Comparison of ENCODE assay signal across 1 cellular context in the genomic region with DNA sequence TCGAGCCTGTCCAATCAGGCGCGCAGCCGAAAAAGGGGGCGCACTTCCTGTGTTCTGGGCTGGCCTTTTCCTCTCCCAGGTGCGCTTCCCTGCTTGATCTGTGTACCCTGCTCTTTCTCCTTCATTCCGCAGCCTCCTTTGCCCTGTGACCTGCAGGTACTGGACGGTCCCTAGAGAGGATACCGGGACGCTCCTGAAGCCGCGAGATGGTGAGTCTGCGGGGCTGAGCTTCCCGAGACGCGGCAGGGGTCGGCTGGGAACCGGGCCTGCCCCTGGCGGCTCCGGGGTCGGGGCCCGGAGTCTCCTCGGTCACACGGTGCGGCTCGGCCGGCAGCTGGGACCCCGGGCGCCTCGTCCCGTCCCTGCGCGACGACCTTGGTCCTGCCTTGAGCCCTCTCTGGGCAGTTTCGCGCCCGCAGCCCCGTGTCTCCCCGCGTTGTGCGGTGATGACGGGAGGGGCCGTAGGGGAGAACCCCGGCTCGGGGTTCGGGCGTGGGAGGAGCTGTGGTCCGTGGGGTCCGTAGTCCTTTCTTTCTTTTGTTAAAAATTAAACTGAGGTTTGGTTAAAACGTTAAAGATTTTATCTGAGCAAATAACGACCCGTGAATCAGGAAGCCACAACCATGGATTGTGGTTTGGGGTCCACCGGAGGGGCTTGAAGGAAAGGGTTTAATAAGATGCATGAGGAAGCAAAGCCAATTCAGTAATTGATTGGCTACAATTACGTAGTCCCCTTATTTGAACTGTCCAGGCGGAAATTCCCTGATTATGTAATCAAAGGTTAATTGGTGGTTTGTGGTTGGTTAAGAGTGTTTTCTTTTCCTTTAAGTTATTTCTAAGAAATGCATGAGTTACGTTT.
TF ChIP-seq lines count a peak whose summit lies in the region.

No MANE protein-coding gene starts in this region.

TF ChIP-seq in H1, 55 proteins besides CTCF, POLR2A, EP300 and RAD21 (continued from another document):
- TF ChIP-seq, protein P1, sequence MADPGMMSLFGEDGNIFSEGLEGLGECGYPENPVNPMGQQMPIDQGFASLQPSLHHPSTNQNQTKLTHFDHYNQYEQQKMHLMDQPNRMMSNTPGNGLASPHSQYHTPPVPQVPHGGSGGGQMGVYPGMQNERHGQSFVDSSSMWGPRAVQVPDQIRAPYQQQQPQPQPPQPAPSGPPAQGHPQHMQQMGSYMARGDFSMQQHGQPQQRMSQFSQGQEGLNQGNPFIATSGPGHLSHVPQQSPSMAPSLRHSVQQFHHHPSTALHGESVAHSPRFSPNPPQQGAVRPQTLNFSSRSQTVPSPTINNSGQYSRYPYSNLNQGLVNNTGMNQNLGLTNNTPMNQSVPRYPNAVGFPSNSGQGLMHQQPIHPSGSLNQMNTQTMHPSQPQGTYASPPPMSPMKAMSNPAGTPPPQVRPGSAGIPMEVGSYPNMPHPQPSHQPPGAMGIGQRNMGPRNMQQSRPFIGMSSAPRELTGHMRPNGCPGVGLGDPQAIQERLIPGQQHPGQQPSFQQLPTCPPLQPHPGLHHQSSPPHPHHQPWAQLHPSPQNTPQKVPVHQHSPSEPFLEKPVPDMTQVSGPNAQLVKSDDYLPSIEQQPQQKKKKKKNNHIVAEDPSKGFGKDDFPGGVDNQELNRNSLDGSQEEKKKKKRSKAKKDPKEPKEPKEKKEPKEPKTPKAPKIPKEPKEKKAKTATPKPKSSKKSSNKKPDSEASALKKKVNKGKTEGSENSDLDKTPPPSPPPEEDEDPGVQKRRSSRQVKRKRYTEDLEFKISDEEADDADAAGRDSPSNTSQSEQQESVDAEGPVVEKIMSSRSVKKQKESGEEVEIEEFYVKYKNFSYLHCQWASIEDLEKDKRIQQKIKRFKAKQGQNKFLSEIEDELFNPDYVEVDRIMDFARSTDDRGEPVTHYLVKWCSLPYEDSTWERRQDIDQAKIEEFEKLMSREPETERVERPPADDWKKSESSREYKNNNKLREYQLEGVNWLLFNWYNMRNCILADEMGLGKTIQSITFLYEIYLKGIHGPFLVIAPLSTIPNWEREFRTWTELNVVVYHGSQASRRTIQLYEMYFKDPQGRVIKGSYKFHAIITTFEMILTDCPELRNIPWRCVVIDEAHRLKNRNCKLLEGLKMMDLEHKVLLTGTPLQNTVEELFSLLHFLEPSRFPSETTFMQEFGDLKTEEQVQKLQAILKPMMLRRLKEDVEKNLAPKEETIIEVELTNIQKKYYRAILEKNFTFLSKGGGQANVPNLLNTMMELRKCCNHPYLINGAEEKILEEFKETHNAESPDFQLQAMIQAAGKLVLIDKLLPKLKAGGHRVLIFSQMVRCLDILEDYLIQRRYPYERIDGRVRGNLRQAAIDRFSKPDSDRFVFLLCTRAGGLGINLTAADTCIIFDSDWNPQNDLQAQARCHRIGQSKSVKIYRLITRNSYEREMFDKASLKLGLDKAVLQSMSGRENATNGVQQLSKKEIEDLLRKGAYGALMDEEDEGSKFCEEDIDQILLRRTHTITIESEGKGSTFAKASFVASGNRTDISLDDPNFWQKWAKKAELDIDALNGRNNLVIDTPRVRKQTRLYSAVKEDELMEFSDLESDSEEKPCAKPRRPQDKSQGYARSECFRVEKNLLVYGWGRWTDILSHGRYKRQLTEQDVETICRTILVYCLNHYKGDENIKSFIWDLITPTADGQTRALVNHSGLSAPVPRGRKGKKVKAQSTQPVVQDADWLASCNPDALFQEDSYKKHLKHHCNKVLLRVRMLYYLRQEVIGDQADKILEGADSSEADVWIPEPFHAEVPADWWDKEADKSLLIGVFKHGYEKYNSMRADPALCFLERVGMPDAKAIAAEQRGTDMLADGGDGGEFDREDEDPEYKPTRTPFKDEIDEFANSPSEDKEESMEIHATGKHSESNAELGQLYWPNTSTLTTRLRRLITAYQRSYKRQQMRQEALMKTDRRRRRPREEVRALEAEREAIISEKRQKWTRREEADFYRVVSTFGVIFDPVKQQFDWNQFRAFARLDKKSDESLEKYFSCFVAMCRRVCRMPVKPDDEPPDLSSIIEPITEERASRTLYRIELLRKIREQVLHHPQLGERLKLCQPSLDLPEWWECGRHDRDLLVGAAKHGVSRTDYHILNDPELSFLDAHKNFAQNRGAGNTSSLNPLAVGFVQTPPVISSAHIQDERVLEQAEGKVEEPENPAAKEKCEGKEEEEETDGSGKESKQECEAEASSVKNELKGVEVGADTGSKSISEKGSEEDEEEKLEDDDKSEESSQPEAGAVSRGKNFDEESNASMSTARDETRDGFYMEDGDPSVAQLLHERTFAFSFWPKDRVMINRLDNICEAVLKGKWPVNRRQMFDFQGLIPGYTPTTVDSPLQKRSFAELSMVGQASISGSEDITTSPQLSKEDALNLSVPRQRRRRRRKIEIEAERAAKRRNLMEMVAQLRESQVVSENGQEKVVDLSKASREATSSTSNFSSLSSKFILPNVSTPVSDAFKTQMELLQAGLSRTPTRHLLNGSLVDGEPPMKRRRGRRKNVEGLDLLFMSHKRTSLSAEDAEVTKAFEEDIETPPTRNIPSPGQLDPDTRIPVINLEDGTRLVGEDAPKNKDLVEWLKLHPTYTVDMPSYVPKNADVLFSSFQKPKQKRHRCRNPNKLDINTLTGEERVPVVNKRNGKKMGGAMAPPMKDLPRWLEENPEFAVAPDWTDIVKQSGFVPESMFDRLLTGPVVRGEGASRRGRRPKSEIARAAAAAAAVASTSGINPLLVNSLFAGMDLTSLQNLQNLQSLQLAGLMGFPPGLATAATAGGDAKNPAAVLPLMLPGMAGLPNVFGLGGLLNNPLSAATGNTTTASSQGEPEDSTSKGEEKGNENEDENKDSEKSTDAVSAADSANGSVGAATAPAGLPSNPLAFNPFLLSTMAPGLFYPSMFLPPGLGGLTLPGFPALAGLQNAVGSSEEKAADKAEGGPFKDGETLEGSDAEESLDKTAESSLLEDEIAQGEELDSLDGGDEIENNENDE (IDR thresholded peaks at IDR 0.05; ENCODE audit: insufficient replicate concordance, low read length), result no peak
- TF ChIP-seq CHD1 (IDR thresholded peaks at IDR 0.05; ENCODE audit: low read depth, low read length) (no peak), HDAC6 (IDR thresholded peaks at IDR 0.05; ENCODE audit: low read depth, low read length) (no peak), SP4 (IDR thresholded peaks at IDR 0.05; ENCODE audit: low read length) (no peak), CHD2 (IDR thresholded peaks at IDR 0.05; ENCODE audit: low read length) (peak; percentile 69; the same call in 1 of the 2 replicates), JUN (IDR thresholded peaks at IDR 0.05; ENCODE audit: low read depth, low read length) (no peak), HDAC2 (IDR thresholded peaks at IDR 0.05; ENCODE audit: borderline replicate concordance in 1 of 2, low read depth in 2 of 2, low read length in 2 of 2) (no peak), SP1 (IDR thresholded peaks at IDR 0.05; ENCODE audit: low read depth, low read length) (peak; percentile 90), SUZ12 (IDR thresholded peaks at IDR 0.05; ENCODE audit: low read length) (no peak), GABPA (IDR thresholded peaks at IDR 0.05; ENCODE audit: borderline replicate concordance, insufficient read depth, low read length) (peak; percentile 73; the same call in 1 of the 2 replicates)
